In genomic region chr5:173785421-173785820, GRCh38 we compare ENCODE assay signal across 17 cellular contexts.
"Had no signal": no experiment of that assay in that cellular context is flagged by ENCODE, and none has a peak within 500 bp of the region (broad histone marks: within the 10 kb centered on the region; RNA-seq: fewer than 3 reads in every experiment).

No MANE protein-coding gene starts in this region.

- DNase-seq: activated B cell treated with CpG ODN at 0.5 μM for 24 hours; activated CD4-positive, alpha-beta T cell treated with anti-CD3 and anti-CD28 coated beads, Interleukin-2, amount 10 ng/mL, durations not matched to agents 24 days and 14 days; activated naive CD4-positive, alpha-beta T cell treated with anti-CD3 and anti-CD28 coated beads, Interleukin-2, amount 50 U/mL, for 16 hours; adrenal gland; central memory CD4-positive, alpha-beta T cell; cortex of kidney; effector memory CD4-positive, alpha-beta T cell; gastrocnemius medialis; islet precursor cell; left ventricle myocardium inferior; mesenchymal stem cell; spleen; stimulated activated CD4-positive, alpha-beta T cell treated with anti-CD3 and anti-CD28 coated beads, Interleukin-1b, Interleukin-23, amount 100 ng/mL, for 48 hours; stimulated activated naive CD4-positive, alpha-beta T cell had no signal

- ATAC-seq: body of pancreas; gastrocnemius medialis; natural killer cell treated with Interleukin-12 subunit alpha and Interleukin-12 subunit beta and Interleukin-15 and Interleukin-18, amount 100 ng/mL, for 72 hours; sciatic nerve had no signal

- H3K4me3 ChIP-seq: adrenal gland, body of pancreas, gastrocnemius medialis, left ventricle myocardium inferior, spleen had no signal

- H3K27ac ChIP-seq: adrenal gland, body of pancreas, gastrocnemius medialis, left ventricle myocardium inferior had no signal

- H3K27me3 ChIP-seq: adrenal gland, body of pancreas, gastrocnemius medialis, spleen had no signal

- H3K36me3 ChIP-seq: adrenal gland, gastrocnemius medialis, left ventricle myocardium inferior, spleen had no signal

- H3K9me3 ChIP-seq: adrenal gland, body of pancreas, gastrocnemius medialis, left ventricle myocardium inferior, spleen had no signal
